1 cellular context compared by ENCODE assay signal in genomic region chr18:70292628-70293027, GRCh38.
TF ChIP-seq lines count a peak whose summit lies in the region.

No MANE protein-coding gene starts in this region.

TF ChIP-seq in GM12878, 131 proteins besides CTCF, POLR2A, EP300 and RAD21 (continued from another document):
- TF ChIP-seq, protein P1, sequence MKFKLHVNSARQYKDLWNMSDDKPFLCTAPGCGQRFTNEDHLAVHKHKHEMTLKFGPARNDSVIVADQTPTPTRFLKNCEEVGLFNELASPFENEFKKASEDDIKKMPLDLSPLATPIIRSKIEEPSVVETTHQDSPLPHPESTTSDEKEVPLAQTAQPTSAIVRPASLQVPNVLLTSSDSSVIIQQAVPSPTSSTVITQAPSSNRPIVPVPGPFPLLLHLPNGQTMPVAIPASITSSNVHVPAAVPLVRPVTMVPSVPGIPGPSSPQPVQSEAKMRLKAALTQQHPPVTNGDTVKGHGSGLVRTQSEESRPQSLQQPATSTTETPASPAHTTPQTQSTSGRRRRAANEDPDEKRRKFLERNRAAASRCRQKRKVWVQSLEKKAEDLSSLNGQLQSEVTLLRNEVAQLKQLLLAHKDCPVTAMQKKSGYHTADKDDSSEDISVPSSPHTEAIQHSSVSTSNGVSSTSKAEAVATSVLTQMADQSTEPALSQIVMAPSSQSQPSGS (IDR thresholded peaks at IDR 0.05; ENCODE audit: low read length): no peak
- TF ChIP-seq SMAD5 (IDR thresholded peaks at IDR 0.05; ENCODE audit: low read depth) (no peak), CHD2 (IDR thresholded peaks at IDR 0.05; ENCODE audit: borderline replicate concordance, low read depth, low read length) (no peak), IKZF2 (IDR thresholded peaks at IDR 0.05) (no peak), CHD1 (IDR thresholded peaks at IDR 0.05; ENCODE audit: low read depth, low read length) (no peak), PBX3 (IDR thresholded peaks at IDR 0.05; ENCODE audit: insufficient replicate concordance, low read depth, low read length) (no peak), RELB (IDR thresholded peaks at IDR 0.05; ENCODE audit: low read depth) (no peak), SIX5 (IDR thresholded peaks at IDR 0.05; ENCODE audit: low read depth, low read length, severe bottlenecking) (no peak), RCOR1 (conservative IDR thresholded peaks at IDR 0.05; ENCODE audit: low read depth, low read length) (no peak), TCF7 (IDR thresholded peaks at IDR 0.05; ENCODE audit: borderline replicate concordance) (no peak), RUNX3 (IDR thresholded peaks at IDR 0.05; ENCODE audit: low read length) (no peak), SREBF1 (IDR thresholded peaks at IDR 0.05; ENCODE audit: low read length) (no peak)
- TF ChIP-seq, protein P2, sequence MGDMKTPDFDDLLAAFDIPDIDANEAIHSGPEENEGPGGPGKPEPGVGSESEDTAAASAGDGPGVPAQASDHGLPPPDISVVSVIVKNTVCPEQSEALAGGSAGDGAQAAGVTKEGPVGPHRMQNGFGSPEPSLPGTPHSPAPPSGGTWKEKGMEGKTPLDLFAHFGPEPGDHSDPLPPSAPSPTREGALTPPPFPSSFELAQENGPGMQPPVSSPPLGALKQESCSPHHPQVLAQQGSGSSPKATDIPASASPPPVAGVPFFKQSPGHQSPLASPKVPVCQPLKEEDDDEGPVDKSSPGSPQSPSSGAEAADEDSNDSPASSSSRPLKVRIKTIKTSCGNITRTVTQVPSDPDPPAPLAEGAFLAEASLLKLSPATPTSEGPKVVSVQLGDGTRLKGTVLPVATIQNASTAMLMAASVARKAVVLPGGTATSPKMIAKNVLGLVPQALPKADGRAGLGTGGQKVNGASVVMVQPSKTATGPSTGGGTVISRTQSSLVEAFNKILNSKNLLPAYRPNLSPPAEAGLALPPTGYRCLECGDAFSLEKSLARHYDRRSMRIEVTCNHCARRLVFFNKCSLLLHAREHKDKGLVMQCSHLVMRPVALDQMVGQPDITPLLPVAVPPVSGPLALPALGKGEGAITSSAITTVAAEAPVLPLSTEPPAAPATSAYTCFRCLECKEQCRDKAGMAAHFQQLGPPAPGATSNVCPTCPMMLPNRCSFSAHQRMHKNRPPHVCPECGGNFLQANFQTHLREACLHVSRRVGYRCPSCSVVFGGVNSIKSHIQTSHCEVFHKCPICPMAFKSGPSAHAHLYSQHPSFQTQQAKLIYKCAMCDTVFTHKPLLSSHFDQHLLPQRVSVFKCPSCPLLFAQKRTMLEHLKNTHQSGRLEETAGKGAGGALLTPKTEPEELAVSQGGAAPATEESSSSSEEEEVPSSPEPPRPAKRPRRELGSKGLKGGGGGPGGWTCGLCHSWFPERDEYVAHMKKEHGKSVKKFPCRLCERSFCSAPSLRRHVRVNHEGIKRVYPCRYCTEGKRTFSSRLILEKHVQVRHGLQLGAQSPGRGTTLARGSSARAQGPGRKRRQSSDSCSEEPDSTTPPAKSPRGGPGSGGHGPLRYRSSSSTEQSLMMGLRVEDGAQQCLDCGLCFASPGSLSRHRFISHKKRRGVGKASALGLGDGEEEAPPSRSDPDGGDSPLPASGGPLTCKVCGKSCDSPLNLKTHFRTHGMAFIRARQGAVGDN (IDR thresholded peaks at IDR 0.05): no peak
